4 cellular contexts compared by ENCODE assay signal in genomic region chr20:61273024-61273423, GRCh38. TPM values are rescaled to one million over a fixed set of nuclear protein-coding genes. Genes with fewer than 3 reads are reported as not detected.
"Had no signal": no experiment of that assay in that cellular context is flagged by ENCODE, and none has a peak within 500 bp of the region (broad histone marks: within the 10 kb centered on the region; RNA-seq: fewer than 3 reads in every experiment).

No MANE protein-coding gene starts in this region.

RNA-seq across cellular contexts. Expression of gene CDH4, which starts 21.0 kb away (rescaled TPM):
- total RNA-seq: left lobe of liver, left ventricle myocardium superior, mesenteric fat pad had no signal
- polyA plus RNA-seq: immature natural killer cell had no signal
